13 cellular contexts compared by ENCODE assay signal in the genomic region with DNA sequence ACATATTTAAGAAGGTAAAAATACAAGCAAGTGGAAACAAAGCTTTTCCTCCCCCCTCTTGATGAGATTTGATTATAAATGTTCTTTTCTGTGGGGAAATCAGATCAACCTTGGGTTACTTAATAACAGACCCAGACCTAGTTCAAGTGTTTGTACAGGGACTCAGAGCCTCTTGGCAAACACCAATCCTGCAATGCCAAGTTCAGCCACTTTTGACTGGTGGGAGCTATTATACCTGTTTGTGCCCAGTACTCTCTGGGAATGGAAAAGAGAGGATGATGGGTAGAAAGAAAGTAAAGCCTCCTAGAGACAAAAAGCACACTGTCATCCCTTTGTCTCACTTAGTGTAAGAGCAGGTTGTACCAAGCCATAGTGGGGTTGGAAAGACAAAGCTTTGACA.
DNase-seq lines count a peak whose midpoint lies in the region; ATAC-seq and TF ChIP-seq lines count a peak whose summit lies in the region.
"Had no signal": no experiment of that assay in that cellular context is flagged by ENCODE, and none has a peak within 500 bp of the region (broad histone marks: within the 10 kb centered on the region; RNA-seq: fewer than 3 reads in every experiment).

No MANE protein-coding gene starts in this region.

- no peaks in the 10 kb centered on the region for H3K79me2 ChIP-seq in Loucy (ENCODE audit: insufficient read depth, low read length)

- H3K4me3 ChIP-seq in Loucy (ENCODE audit: low read length, poor library complexity, severe bottlenecking) (no peak overlapping the region), astrocyte of the cerebellum (ENCODE audit: low read depth, low read length) (no peak overlapping the region), lung (no peak overlapping the region)
- H3K4me3 ChIP-seq: dorsolateral prefrontal cortex had no signal

- H3K9me2 ChIP-seq in Loucy (replicated peaks; ENCODE audit: low read depth, low read length): no peaks in the 10 kb centered on the region

- H3K4me1 ChIP-seq in Loucy (ENCODE audit: insufficient read depth, low read length, poor library complexity, severe bottlenecking) (no peaks in the 10 kb centered on the region), lung (ENCODE audit: control insufficient read depth in 2 of 2, insufficient read depth in 2 of 2, low read length in 2 of 2) (no peaks in the 10 kb centered on the region)

- H3K9me3 ChIP-seq in Loucy (ENCODE audit: insufficient read depth, low read depth, low read length): no peaks in the 10 kb centered on the region
- H3K9me3 ChIP-seq in lung (ENCODE audit: control insufficient read depth in 2 of 2, insufficient read depth in 1 of 2, low read length in 1 of 2): peaks cover 0 to under 1% of the 10 kb centered on the region in 2 donors

- H3F3A ChIP-seq in Loucy (ENCODE audit: low read depth): no peaks in the 10 kb centered on the region

- no peak overlapping the region for H3K4me2 ChIP-seq in Loucy (ENCODE audit: low read depth, low read length, poor library complexity, severe bottlenecking)

- TF ChIP-seq CTCF in GM12872 (IDR thresholded peaks at IDR 0.05; ENCODE audit: insufficient read depth, low read depth, low read length): peak; percentile 26; the same call in 1 of the 3 replicates
- TF ChIP-seq CTCF in Loucy (conservative IDR thresholded peaks at IDR 0.05; ENCODE audit: low read length): peak; percentile 23; the same call in 1 of the 2 replicates
- TF ChIP-seq CTCF in astrocyte of the cerebellum (IDR thresholded peaks at IDR 0.05; ENCODE audit: low read depth, low read length, missing control alignments): peak; percentile 10
- TF ChIP-seq CTCF in lung (IDR thresholded peaks at IDR 0.05; ENCODE audit: control extremely low read depth, extremely low read depth): no peak

- in situ Hi-C loops in astrocyte of the cerebellum (cut with HindIII; ENCODE audit: low sequenced_read_pairs): no loop called here

- DNase-seq in astrocyte of the cerebellum (ENCODE audit: low read depth) (no peak), lung (ENCODE audit: low spot score) (peak; percentile 59), head of caudate nucleus (no peak)
- no peak for DNase-seq in stimulated activated naive B cell treated with anti-CD40 and anti-IgM and Interleukin-4, amounts not matched to agents 10 μg/mL and 1 μg/mL and 100 μg/mL, for 72 hours
- DNase-seq: activated CD8-positive, alpha-beta T cell treated with anti-CD3 and anti-CD28 coated beads for 36 hours; dorsolateral prefrontal cortex had no signal

- H3K4me3 Mint-ChIP-seq in stimulated activated naive B cell treated with anti-CD40 and anti-IgM and Interleukin-4, amounts not matched to agents 10 μg/mL and 1 μg/mL and 100 μg/mL, for 72 hours: no peak overlapping the region
- H3K4me3 Mint-ChIP-seq: activated CD8-positive, alpha-beta T cell treated with anti-CD3 and anti-CD28 coated beads for 36 hours; activated naive CD8-positive, alpha-beta T cell; IgD-negative memory B cell; stimulated activated naive CD8-positive, alpha-beta T cell treated with anti-CD3 and anti-CD28 coated beads, Interleukin-15, Interleukin-2, amounts not matched to agents 100 ng/mL and 50 ng/mL, for 24 hours had no signal

- no peak overlapping the region for H3K27ac ChIP-seq in lung (ENCODE audit: low read depth in 1 of 2, low read length in 1 of 2)
- H3K27ac ChIP-seq: dorsolateral prefrontal cortex had no signal

- no peaks in the 10 kb centered on the region for H3K36me3 ChIP-seq in Loucy (ENCODE audit: insufficient read depth, low read length)
- H3K36me3 ChIP-seq in lung (ENCODE audit: control insufficient read depth in 2 of 2, insufficient read depth in 2 of 2, low read length in 2 of 2): no peaks in the 10 kb centered on the region

- H4K20me1 ChIP-seq in Loucy (ENCODE audit: insufficient read depth, low read length, poor library complexity, severe bottlenecking): no peaks in the 10 kb centered on the region

- no peak overlapping the region for H3K27ac Mint-ChIP-seq in stimulated activated naive B cell treated with anti-CD40 and anti-IgM and Interleukin-4, amounts not matched to agents 10 μg/mL and 1 μg/mL and 100 μg/mL, for 72 hours
- H3K27ac Mint-ChIP-seq: activated CD8-positive, alpha-beta T cell treated with anti-CD3 and anti-CD28 coated beads for 36 hours; activated naive CD8-positive, alpha-beta T cell; IgD-negative memory B cell; stimulated activated naive CD8-positive, alpha-beta T cell treated with anti-CD3 and anti-CD28 coated beads, Interleukin-15, Interleukin-2, amounts not matched to agents 100 ng/mL and 50 ng/mL, for 24 hours had no signal

- no peaks in the 10 kb centered on the region for H3K27me3 Mint-ChIP-seq in stimulated activated naive B cell treated with anti-CD40 and anti-IgM and Interleukin-4, amounts not matched to agents 10 μg/mL and 1 μg/mL and 100 μg/mL, for 72 hours
- H3K27me3 Mint-ChIP-seq: activated CD8-positive, alpha-beta T cell treated with anti-CD3 and anti-CD28 coated beads for 36 hours; activated naive CD8-positive, alpha-beta T cell; IgD-negative memory B cell had no signal

- H3K27me3 ChIP-seq in Loucy (ENCODE audit: insufficient read depth, low read length, poor library complexity, severe bottlenecking) (peaks cover 6% of the 10 kb centered on the region), lung (ENCODE audit: control insufficient read depth, insufficient read depth) (no peaks in the 10 kb centered on the region)
- H3K27me3 ChIP-seq: dorsolateral prefrontal cortex had no signal

- H3K36me3 Mint-ChIP-seq in stimulated activated naive B cell treated with anti-CD40 and anti-IgM and Interleukin-4, amounts not matched to agents 10 μg/mL and 1 μg/mL and 100 μg/mL, for 72 hours: no peaks in the 10 kb centered on the region
- H3K36me3 Mint-ChIP-seq: activated naive CD8-positive, alpha-beta T cell; IgD-negative memory B cell had no signal

- intact Hi-C loops in head of caudate nucleus (cut with DNase I): no loop called here

- no peak overlapping the region for H2AFZ ChIP-seq in Loucy (ENCODE audit: low read length)

- ATAC-seq in lung (ENCODE audit: insufficient read depth, low FRiP score) (peak; percentile 67), GM21576 (IDR thresholded peaks at IDR 0.05; ENCODE audit: unreplicated experiment) (no peak), GM21825 (IDR thresholded peaks at IDR 0.05; ENCODE audit: unreplicated experiment) (no peak)
- no peak for ATAC-seq in stimulated activated naive B cell treated with anti-CD40 and anti-IgM and Interleukin-4, amounts not matched to agents 10 μg/mL and 1 μg/mL and 100 μg/mL, for 72 hours (replicated peaks)
- ATAC-seq: activated CD8-positive, alpha-beta T cell treated with anti-CD3 and anti-CD28 coated beads for 36 hours had no signal

- no peaks in the 10 kb centered on the region for H3K4me1 Mint-ChIP-seq in stimulated activated naive B cell treated with anti-CD40 and anti-IgM and Interleukin-4, amounts not matched to agents 10 μg/mL and 1 μg/mL and 100 μg/mL, for 72 hours
- H3K4me1 Mint-ChIP-seq: IgD-negative memory B cell had no signal

- H3K9me3 Mint-ChIP-seq in stimulated activated naive B cell treated with anti-CD40 and anti-IgM and Interleukin-4, amounts not matched to agents 10 μg/mL and 1 μg/mL and 100 μg/mL, for 72 hours: no peaks in the 10 kb centered on the region

- H3K9ac ChIP-seq in Loucy (ENCODE audit: low read depth, low read length, poor library complexity, severe bottlenecking): no peak overlapping the region
